ENCODE assay signal across 28 cellular contexts in genomic region chr19:15257782-15258181, GRCh38. TPM values are rescaled to one million over a fixed set of nuclear protein-coding genes. Genes with fewer than 3 reads are reported as not detected.
DNase-seq lines count a peak whose midpoint lies in the region; ATAC-seq, FAIRE-seq and TF ChIP-seq lines count a peak whose summit lies in the region.
"Had no signal": no experiment of that assay in that cellular context is flagged by ENCODE, and none has a peak within 500 bp of the region (broad histone marks: within the 10 kb centered on the region; RNA-seq: fewer than 3 reads in every experiment).

No MANE protein-coding gene starts in this region.

- peaks cover 39% of the 10 kb centered on the region for H3K79me2 ChIP-seq in neural progenitor cell (ENCODE audit: low read depth)

- H3K9me3 Mint-ChIP-seq in activated naive CD8-positive, alpha-beta T cell treated with anti-CD3 and anti-CD28 coated beads, Interleukin-2, amount 50 U/mL, for 24 hours: no peaks in the 10 kb centered on the region
- no peaks in the 10 kb centered on the region for H3K9me3 Mint-ChIP-seq in activated naive CD8-positive, alpha-beta T cell treated with anti-CD3 and anti-CD28 coated beads for 36 hours
- no peaks in the 10 kb centered on the region for H3K9me3 Mint-ChIP-seq in neural progenitor cell
- H3K9me3 Mint-ChIP-seq: CD8-positive, alpha-beta memory T cell had no signal

- no peak overlapping the region for H3K9ac ChIP-seq in neural progenitor cell

- no peaks in the 10 kb centered on the region for H3K4me1 Mint-ChIP-seq in activated naive CD8-positive, alpha-beta T cell treated with anti-CD3 and anti-CD28 coated beads, Interleukin-2, amount 50 U/mL, for 24 hours
- no peaks in the 10 kb centered on the region for H3K4me1 Mint-ChIP-seq in activated naive CD8-positive, alpha-beta T cell treated with anti-CD3 and anti-CD28 coated beads for 36 hours
- peaks cover 5% of the 10 kb centered on the region for H3K4me1 Mint-ChIP-seq in neural progenitor cell
- H3K4me1 Mint-ChIP-seq: CD8-positive, alpha-beta memory T cell had no signal

- H4K20me1 ChIP-seq in neural progenitor cell (ENCODE audit: low read depth): peaks cover 66% of the 10 kb centered on the region

- no peaks in the 10 kb centered on the region for H3K27me3 Mint-ChIP-seq in activated naive CD8-positive, alpha-beta T cell treated with anti-CD3 and anti-CD28 coated beads, Interleukin-2, amount 50 U/mL, for 24 hours
- H3K27me3 Mint-ChIP-seq in activated naive CD8-positive, alpha-beta T cell treated with anti-CD3 and anti-CD28 coated beads for 36 hours: no peaks in the 10 kb centered on the region
- peaks cover 7% of the 10 kb centered on the region for H3K27me3 Mint-ChIP-seq in neural progenitor cell (ENCODE audit: insufficient read depth, low read depth)
- H3K27me3 Mint-ChIP-seq: CD8-positive, alpha-beta memory T cell had no signal

- H3K27ac ChIP-seq in neural progenitor cell (no peak overlapping the region), aorta (ENCODE audit: low read depth in 1 of 2, low read length in 2 of 2) (no peak overlapping the region)
- H3K27ac ChIP-seq: C4-2B, HL-60 had no signal

- H3K36me3 Mint-ChIP-seq in activated naive CD8-positive, alpha-beta T cell treated with anti-CD3 and anti-CD28 coated beads, Interleukin-2, amount 50 U/mL, for 24 hours (ENCODE audit: low read depth): peaks cover 47% of the 10 kb centered on the region
- peaks cover 26% of the 10 kb centered on the region for H3K36me3 Mint-ChIP-seq in activated naive CD8-positive, alpha-beta T cell treated with anti-CD3 and anti-CD28 coated beads for 36 hours
- peaks cover 35% of the 10 kb centered on the region for H3K36me3 Mint-ChIP-seq in neural progenitor cell

- peak overlapping the region; percentile 47 for H3K27ac Mint-ChIP-seq in activated naive CD8-positive, alpha-beta T cell treated with anti-CD3 and anti-CD28 coated beads, Interleukin-2, amount 50 U/mL, for 24 hours
- no peak overlapping the region for H3K27ac Mint-ChIP-seq in activated naive CD8-positive, alpha-beta T cell treated with anti-CD3 and anti-CD28 coated beads for 36 hours
- H3K27ac Mint-ChIP-seq in neural progenitor cell: no peak overlapping the region

- H3K4me3 Mint-ChIP-seq in activated naive CD8-positive, alpha-beta T cell treated with anti-CD3 and anti-CD28 coated beads, Interleukin-2, amount 50 U/mL, for 24 hours: no peak overlapping the region
- H3K4me3 Mint-ChIP-seq in activated naive CD8-positive, alpha-beta T cell treated with anti-CD3 and anti-CD28 coated beads for 36 hours: no peak overlapping the region
- H3K4me3 Mint-ChIP-seq in neural progenitor cell: peak overlapping the region; percentile 24
- H3K4me3 Mint-ChIP-seq: CD8-positive, alpha-beta memory T cell had no signal

- no peak for DNase-seq in activated naive CD8-positive, alpha-beta T cell treated with anti-CD3 and anti-CD28 coated beads, Interleukin-2, amount 50 U/mL, for 24 hours
- no peak for DNase-seq in activated naive CD8-positive, alpha-beta T cell treated with anti-CD3 and anti-CD28 coated beads for 36 hours
- DNase-seq in bronchial epithelial cell (ENCODE audit: low read depth): no peak
- no peak for DNase-seq in neural progenitor cell (ENCODE audit: low spot score)
- DNase-seq in NCI-H2029 treated with DMSO at 0.1 percent for 48 hours (lab: John Stamatoyannopoulos, UW): no peak
- DNase-seq in NCI-H2227 (lab: John Stamatoyannopoulos, UW; ENCODE audit: unreplicated experiment): no peak
- DNase-seq in mucosa of descending colon: no peak
- DNase-seq in aorta: no peak
- DNase-seq: Calu3; CD8-positive, alpha-beta memory T cell; DMS153; GOT3; KG1; NCI-H1092; NCI-H1436; NCI-H2029; NCI-H345; NCI-H524; NCI-H774; NK-92 treated with Interleukin-12 subunit alpha and Interleukin-12 subunit beta, amount 100 ng/mL, for 24 hours had no signal

- 80 to 84% methylated on average over 6 of the region's 6 CpGs for WGBS in aorta, 2 donors

- no peaks in the 10 kb centered on the region for H3K27me3 ChIP-seq in bronchial epithelial cell (ENCODE audit: control insufficient read depth, insufficient read depth, low read length)
- H3K27me3 ChIP-seq in neural progenitor cell: no peaks in the 10 kb centered on the region
- H3K27me3 ChIP-seq in aorta (ENCODE audit: control insufficient read depth in 1 of 2, insufficient read depth in 2 of 2, low read length in 1 of 2): no peaks in the 10 kb centered on the region

- H3K4me1 ChIP-seq in neural progenitor cell (peaks cover 3% of the 10 kb centered on the region), mucosa of descending colon (ENCODE audit: low read depth) (no peaks in the 10 kb centered on the region), aorta (ENCODE audit: control insufficient read depth in 1 of 2, insufficient read depth in 2 of 2, low read length in 2 of 2) (no peaks in the 10 kb centered on the region)

- ATAC-seq in activated naive CD8-positive, alpha-beta T cell treated with anti-CD3 and anti-CD28 coated beads, Interleukin-2, amount 50 U/mL, for 24 hours: no peak
- ATAC-seq in mucosa of descending colon (no peak), aorta (ENCODE audit: low FRiP score) (no peak)
- ATAC-seq: Panc1, SK-N-SH treated with all-trans-retinoic acid at 6 μM for 48 hours had no signal

- H3K4me3 ChIP-seq in bronchial epithelial cell (ENCODE audit: low read depth, low read length) (no peak overlapping the region), neural progenitor cell (no peak overlapping the region), mucosa of descending colon (no peak overlapping the region), aorta (ENCODE audit: low read length in 2 of 2) (no peak overlapping the region)

- peak; percentile 43 for FAIRE-seq in bronchial epithelial cell (lab: Jason Lieb, UNC)
- FAIRE-seq: GM12891 had no signal

- no peak overlapping the region for H2AFZ ChIP-seq in neural progenitor cell (replicated peaks)

- intact Hi-C loops in mucosa of descending colon (cut with DNase I, micrococcal nuclease): loop anchor here in 1 of 2 donors (10.0 kb wide), 1 partner anchor 157 kb away; the partner anchor contains the start of gene AKAP8L
- intact Hi-C loops in aorta (cut with DNase I): no loop called here

- peaks cover 64% of the 10 kb centered on the region for H3K36me3 ChIP-seq in bronchial epithelial cell (ENCODE audit: control insufficient read depth, insufficient read depth, low read length)
- H3K36me3 ChIP-seq in neural progenitor cell: peaks cover 9% of the 10 kb centered on the region
- H3K36me3 ChIP-seq in mucosa of descending colon (ENCODE audit: low read depth): peaks cover 27% of the 10 kb centered on the region
- peaks cover 0 to 14% of the 10 kb centered on the region in 2 donors for H3K36me3 ChIP-seq in aorta (ENCODE audit: control insufficient read depth in 1 of 2, insufficient read depth in 2 of 2, low read length in 1 of 2)

- TF ChIP-seq CTCF in bronchial epithelial cell (IDR thresholded peaks at IDR 0.05; ENCODE audit: insufficient read depth, low read length, severe bottlenecking): no peak
- TF ChIP-seq CTCF in neural progenitor cell (IDR thresholded peaks at IDR 0.05): no peak
- no peak for TF ChIP-seq CTCF in mucosa of descending colon (IDR thresholded peaks at IDR 0.05)

- H3F3A ChIP-seq in neural progenitor cell (ENCODE audit: low read depth): peaks cover 13% of the 10 kb centered on the region

- H3K4me2 ChIP-seq in neural progenitor cell: no peak overlapping the region

- no peaks in the 10 kb centered on the region for H3K9me3 ChIP-seq in neural progenitor cell (ENCODE audit: low read depth)
- no peaks in the 10 kb centered on the region for H3K9me3 ChIP-seq in mucosa of descending colon
- H3K9me3 ChIP-seq in aorta (ENCODE audit: control insufficient read depth, low read length): no peaks in the 10 kb centered on the region

RNA-seq across cellular contexts. Expression of gene EPHX3, which starts 25.5 kb away (rescaled TPM):
- not detected for total RNA-seq in activated naive CD8-positive, alpha-beta T cell treated with anti-CD3 and anti-CD28 coated beads for 36 hours
- total RNA-seq in bronchial epithelial cell (0.53 and 1.2 TPM in 2 replicates), neural progenitor cell (ENCODE audit: low replicate concordance) (2.2 and 2.3 TPM in 2 replicates), mucosa of descending colon (under 1 TPM in 1 of 3 donors, not detected in 2; 0.58 TPM), aorta (1 to 10 TPM in 1 of 2 donors, under 1 TPM in 1; 0.48 to 1.0 TPM)
- polyA plus RNA-seq in aorta: 1 to 10 TPM in 1 of 2 donors, not detected in 1; 1.0 TPM
- total RNA-seq: A172; CD8-positive, alpha-beta memory T cell; G401; HT-29 had no signal
- polyA plus RNA-seq: CD8-positive, alpha-beta memory T cell had no signal

RNA-seq across cellular contexts. Expression of gene NOTCH3, which starts 57.0 kb away (rescaled TPM):
- under 1 TPM in 1 of 2 experiments, not detected in 1; 0.12 TPM for total RNA-seq in activated naive CD8-positive, alpha-beta T cell treated with anti-CD3 and anti-CD28 coated beads for 36 hours
- total RNA-seq in bronchial epithelial cell (53.2 and 140 TPM in 2 replicates), neural progenitor cell (ENCODE audit: low replicate concordance) (17.1 and 71.8 TPM in 2 replicates), mucosa of descending colon (10 to 100 TPM in 2 of 3 donors, 1 to 10 TPM in 1; 3.8 to 13.3 (median 13.0) TPM), aorta (100 to 1,000 TPM; 376 to 423 TPM)
- 100 to 1,000 TPM in 1 of 2 donors, 10 to 100 TPM in 1; 23.5 to 160 TPM for polyA plus RNA-seq in aorta
- polyA plus RNA-seq: CD8-positive, alpha-beta memory T cell had no signal

Comparison
In these comparisons a context has a peak if more than half of its experiments do, and no peak if none do; other contexts are left out.
1. RNA of gene NOTCH3, which starts 57.0 kb away (total RNA-seq): 376 to 423 TPM in aorta, 53.2 to 140 TPM in bronchial epithelial cell, 17.1 to 71.8 TPM in neural progenitor cell and 3.8 to 13.3 TPM in mucosa of descending colon; 0.12 TPM in activated naive CD8-positive, alpha-beta T cell treated with anti-CD3 and anti-CD28 coated beads for 36 hours; every median in the first group is over 4 times any median in the second.